19 cellular contexts compared by ENCODE assay signal in genomic region chr7:102061354-102061945, GRCh38.
DNase-seq lines count a peak whose midpoint lies in the region; ATAC-seq, FAIRE-seq and TF ChIP-seq lines count a peak whose summit lies in the region.
"Had no signal": no experiment of that assay in that cellular context is flagged by ENCODE, and none has a peak within 500 bp of the region (broad histone marks: within the 10 kb centered on the region; RNA-seq: fewer than 3 reads in every experiment).

No MANE protein-coding gene starts in this region.

- H3K9me3 Mint-ChIP-seq in Caco-2 (ENCODE audit: unreplicated experiment) (no peaks in the 10 kb centered on the region), activated B cell treated with CpG ODN at 0.5 μM for 24 hours (no peaks in the 10 kb centered on the region)
- H3K9me3 Mint-ChIP-seq: activated naive CD8-positive, alpha-beta T cell treated with anti-CD3 and anti-CD28 coated beads, Interleukin-2, amount 50 U/mL, for 24 hours; natural killer cell; T-helper 2 cell treated with Interferon-gamma antibody and Interleukin-4, amounts not matched to agents 5 μg/mL and 100 μg/mL, for 36 hours had no signal

- no peak for FAIRE-seq in H54 (lab: Jason Lieb, UNC)

- POLR2A ChIA-PET in Caco-2 (lab: Charles Lee) (no interaction called here), activated B cell treated with CpG ODN at 0.5 μM for 24 hours (lab: Charles Lee) (interaction anchor here (0.6 to 1.6 kb wide), 4 partner anchors 11 to 204 kb away, joined by 3 to 5 read pairs (median 4); no protein-coding TSS in a partner anchor)

- BruUV-seq in Caco-2 (replicated peaks; lab: Mats Ljungman, UMichigan) = no TSS peak

- H3K27me3 Mint-ChIP-seq in Caco-2 (ENCODE audit: insufficient read depth, unreplicated experiment) (no peaks in the 10 kb centered on the region), activated B cell treated with CpG ODN at 0.5 μM for 24 hours (no peaks in the 10 kb centered on the region)
- H3K27me3 Mint-ChIP-seq: activated naive CD8-positive, alpha-beta T cell treated with anti-CD3 and anti-CD28 coated beads, Interleukin-2, amount 50 U/mL, for 24 hours; progenitor cell of endocrine pancreas had no signal

- peaks cover 63% of the 10 kb centered on the region for H3K36me3 Mint-ChIP-seq in Caco-2 (ENCODE audit: insufficient read depth, unreplicated experiment)
- H3K36me3 Mint-ChIP-seq in activated B cell treated with CpG ODN at 0.5 μM for 24 hours (ENCODE audit: low read depth) = peaks cover 3% of the 10 kb centered on the region
- H3K36me3 Mint-ChIP-seq: natural killer cell had no signal

- H3K36me3 ChIP-seq in Caco-2 (ENCODE audit: control insufficient read depth, insufficient read depth, low read length) = no peaks in the 10 kb centered on the region
- H3K36me3 ChIP-seq in spleen = peaks cover 0 to 4% (median 0%) of the 10 kb centered on the region in 6 donors
- H3K36me3 ChIP-seq: brain microvascular endothelial cell, lower lobe of right lung, Peyer's patch had no signal

- no peak overlapping the region for H3K4me3 ChIP-seq in Caco-2 (ENCODE audit: low read depth, low read length)
- no peak overlapping the region for H3K4me3 ChIP-seq in spleen
- H3K4me3 ChIP-seq: lower lobe of right lung, Peyer's patch had no signal

- no peak for TF ChIP-seq POLR2A in H54 (IDR thresholded peaks at IDR 0.05; ENCODE audit: low read depth, low read length)
- TF ChIP-seq POLR2A in spleen (IDR thresholded peaks at IDR 0.05) = no peak

- TF ChIP-seq CTCF in Caco-2 (IDR thresholded peaks at IDR 0.05; ENCODE audit: insufficient read depth in 1 of 2, low read depth in 1 of 2, low read length in 1 of 2, severe bottlenecking in 1 of 2, unreplicated experiment in 1 of 2) (no peak), activated B cell treated with CpG ODN at 0.5 μM for 24 hours (IDR thresholded peaks at IDR 0.05) (no peak), spleen (IDR thresholded peaks at IDR 0.05 in 8 of 11, conservative IDR thresholded peaks at IDR 0.05 in 3 of 11) (no peak)

- H3K4me1 Mint-ChIP-seq in Caco-2 (ENCODE audit: low read depth, unreplicated experiment) = peaks cover 19% of the 10 kb centered on the region
- peaks cover 28% of the 10 kb centered on the region for H3K4me1 Mint-ChIP-seq in activated B cell treated with CpG ODN at 0.5 μM for 24 hours

- H3K4me1 ChIP-seq in Caco-2 (peaks cover 18% of the 10 kb centered on the region), spleen (peaks cover 0 to 35% (median 17%) of the 10 kb centered on the region in 6 donors)
- H3K4me1 ChIP-seq: Peyer's patch had no signal

- H3K27ac Mint-ChIP-seq in Caco-2 (ENCODE audit: unreplicated experiment) = peak overlapping the region; percentile 77
- peak overlapping the region; percentile 81 for H3K27ac Mint-ChIP-seq in activated B cell treated with CpG ODN at 0.5 μM for 24 hours
- H3K27ac Mint-ChIP-seq: activated naive CD8-positive, alpha-beta T cell treated with anti-CD3 and anti-CD28 coated beads, Interleukin-2, amount 50 U/mL, for 24 hours; T-helper 2 cell treated with Interferon-gamma antibody and Interleukin-4, amounts not matched to agents 5 μg/mL and 100 μg/mL, for 36 hours had no signal

- CTCF ChIA-PET in Caco-2 (lab: Charles Lee) (no interaction called here), activated B cell treated with CpG ODN at 0.5 μM for 24 hours (lab: Charles Lee) (no interaction called here)

- H3K9me3 ChIP-seq in Caco-2 (no peaks in the 10 kb centered on the region), spleen (peaks cover 0 to 1% (median 0%) of the 10 kb centered on the region in 8 donors)
- H3K9me3 ChIP-seq: lower lobe of right lung, Peyer's patch had no signal

- WGBS in spleen, 5 donors = 80 to 97% (median 87%) methylated on average over 10 to 11 of the region's 11 CpGs

- H3K27me3 ChIP-seq in Caco-2 (replicated peaks; ENCODE audit: control insufficient read depth, insufficient read depth, low read length) (no peaks in the 10 kb centered on the region), spleen (replicated peaks in 1 of 7) (no peaks in the 10 kb centered on the region)
- H3K27me3 ChIP-seq: brain microvascular endothelial cell, Peyer's patch had no signal

- DNase-seq in Caco-2 = no peak
- no peak for DNase-seq in activated B cell treated with CpG ODN at 0.5 μM for 24 hours
- DNase-seq in posterior vena cava (ENCODE audit: low spot score) = peak; percentile 44
- DNase-seq in H54 (ENCODE audit: insufficient read length, low spot score) = no peak
- DNase-seq in spleen = no peak
- no peak for DNase-seq in SKM-1 treated with dmso at 0.1 percent for 144 hours (lab: John Stamatoyannopoulos, UW; ENCODE audit: unreplicated experiment)
- DNase-seq: brain microvascular endothelial cell; cortex of kidney; NCI-H187 treated with DMSO at 0.1 percent for 48 hours; NCI-H345; stimulated activated CD4-positive, alpha-beta T cell treated with anti-CD3 and anti-CD28 coated beads, Interleukin-4, amount 100 ng/mL, for 1 hour had no signal

- peak overlapping the region in 1 of 8 donors; percentile 6 for H3K27ac ChIP-seq in spleen
- H3K27ac ChIP-seq: brain microvascular endothelial cell, lower lobe of right lung, Peyer's patch had no signal

- intact Hi-C loops in Caco-2 (cut with micrococcal nuclease; ENCODE audit: unreplicated experiment) (loop anchor here (5.0 kb wide), 2 partner anchors 36 to 39 kb away; no protein-coding TSS in a partner anchor), activated B cell treated with CpG ODN at 0.5 μM for 24 hours (cut with micrococcal nuclease) (no loop called here), posterior vena cava (cut with DNase I) (no loop called here), spleen (cut with DNase I; ENCODE audit: low total_unique reads) (no loop called here)

- ATAC-seq in HG02610 (IDR thresholded peaks at IDR 0.05; ENCODE audit: unreplicated experiment) (peak; percentile 6), activated B cell treated with CpG ODN at 0.5 μM for 24 hours (ENCODE audit: low read depth) (no peak), HG03378 (IDR thresholded peaks at IDR 0.05; ENCODE audit: unreplicated experiment) (no peak)

- H3K4me3 Mint-ChIP-seq in Caco-2 (ENCODE audit: unreplicated experiment) (no peak overlapping the region), activated B cell treated with CpG ODN at 0.5 μM for 24 hours (peak overlapping the region; percentile 61)
- H3K4me3 Mint-ChIP-seq: activated naive CD8-positive, alpha-beta T cell treated with anti-CD3 and anti-CD28 coated beads, Interleukin-2, amount 50 U/mL, for 24 hours; natural killer cell; T-helper 2 cell treated with Interferon-gamma antibody and Interleukin-4, amounts not matched to agents 5 μg/mL and 100 μg/mL, for 36 hours had no signal
